In genomic region chr4:92307886-92308285, GRCh38 we compare ENCODE assay signal across 21 cellular contexts. TPM values are rescaled to one million over a fixed set of nuclear protein-coding genes. Genes with fewer than 3 reads are reported as not detected.
A peak's percentile ranks its signal among the peaks of the same experiment; 100 is the strongest.
DNase-seq lines count a peak whose midpoint lies in the region; ATAC-seq, FAIRE-seq and TF ChIP-seq lines count a peak whose summit lies in the region.
"Had no signal": no experiment of that assay in that cellular context is flagged by ENCODE, and none has a peak within 500 bp of the region (broad histone marks: within the 10 kb centered on the region; RNA-seq: fewer than 3 reads in every experiment).

No MANE protein-coding gene starts in this region.

- H3K9ac ChIP-seq in neural cell (ENCODE audit: low read length) (peak overlapping the region; percentile 4), HepG2 (ENCODE audit: insufficient read depth, low read depth, low read length) (no peak overlapping the region)

- H4K20me1 ChIP-seq in neural cell (ENCODE audit: insufficient read depth), result no peaks in the 10 kb centered on the region
- H4K20me1 ChIP-seq in HepG2 (ENCODE audit: insufficient read depth, low read length), result no peaks in the 10 kb centered on the region

- CTCF ChIA-PET in HepG2 (lab: Yijun Ruan, JAX; ENCODE audit: low intra/inter-chr PET ratio, low total read pairs), result no interaction called here

- peaks cover 23 to 30% (median 28%) of the 10 kb centered on the region in 4 donors for H3K4me1 ChIP-seq in esophagus muscularis mucosa
- H3K4me1 ChIP-seq in HepG2 (ENCODE audit: insufficient read depth, low read length), result no peaks in the 10 kb centered on the region

- H3F3A ChIP-seq in neural cell (ENCODE audit: insufficient read depth, low read length, poor library complexity, severe bottlenecking), result peaks cover 10% of the 10 kb centered on the region

- TF ChIP-seq EP300 in neural cell (conservative IDR thresholded peaks at IDR 0.05; ENCODE audit: poor library complexity, severe bottlenecking) (no peak), esophagus muscularis mucosa (IDR thresholded peaks at IDR 0.05) (no peak), HepG2 (IDR thresholded peaks at IDR 0.05; ENCODE audit: low read depth in 2 of 2, low read length in 2 of 2) (no peak), HepG2 (CRISPR knock-in tag; IDR thresholded peaks at IDR 0.05; ENCODE audit: borderline replicate concordance) (no peak)

- POLR2A ChIA-PET in HepG2 (lab: Yijun Ruan, JAX), result no interaction called here

- no peaks in the 10 kb centered on the region for H3K9me3 ChIP-seq in neural cell (ENCODE audit: low read length)
- H3K9me3 ChIP-seq in esophagus muscularis mucosa, result no peaks in the 10 kb centered on the region
- no peaks in the 10 kb centered on the region for H3K9me3 ChIP-seq in HepG2 (ENCODE audit: low read length)

- peaks cover 51% of the 10 kb centered on the region for H3K79me2 ChIP-seq in neural cell (replicated peaks; ENCODE audit: insufficient read depth, low read length)
- no peaks in the 10 kb centered on the region for H3K79me2 ChIP-seq in HepG2 (ENCODE audit: insufficient read depth, low read length)

- H3K36me3 ChIP-seq in neural cell (ENCODE audit: insufficient read depth, low read length) (no peaks in the 10 kb centered on the region), esophagus muscularis mucosa (no peaks in the 10 kb centered on the region), HepG2 (replicated peaks in 1 of 2; ENCODE audit: control insufficient read depth in 1 of 2, insufficient read depth in 2 of 2, low read length in 2 of 2) (no peaks in the 10 kb centered on the region)

- no TSS peak for BruUV-seq in HepG2 (replicated peaks; lab: Mats Ljungman, UMichigan)

- H3K4me3 ChIP-seq in neural cell (ENCODE audit: low read length), result peak overlapping the region; percentile 80
- no peak overlapping the region for H3K4me3 ChIP-seq in esophagus muscularis mucosa
- H3K4me3 ChIP-seq in HepG2 (replicated peaks in 1 of 3; ENCODE audit: insufficient read depth in 1 of 3, low read depth in 2 of 3, low read length in 3 of 3), result no peak overlapping the region
- H3K4me3 ChIP-seq: GM12878, K562 had no signal

- no peak overlapping the region for H2AFZ ChIP-seq in neural cell (ENCODE audit: low read depth, low read length)
- no peak overlapping the region for H2AFZ ChIP-seq in HepG2 (ENCODE audit: low read length)

- intact Hi-C loops in esophagus muscularis mucosa (cut with DNase I) (no loop called here), HepG2 (cut with micrococcal nuclease; ENCODE audit: unreplicated experiment) (no loop called here)

- H3K27ac ChIP-seq in neural cell (ENCODE audit: low read length) (peak overlapping the region; percentile 82), esophagus muscularis mucosa (replicated peaks in 1 of 4) (no peak overlapping the region), HepG2 (ENCODE audit: extremely low read length, insufficient read depth, low read length) (no peak overlapping the region)

- no peaks in the 10 kb centered on the region for H3K9me2 ChIP-seq in neural cell (ENCODE audit: insufficient read depth, low read length)

- in situ Hi-C loops in HepG2 (cut with HindIII; ENCODE audit: extremely low pct_ligation_motif_present, low pct_unique_long_range_greater_than_20kb), result no loop called here

- TF ChIP-seq RAD21 in neural cell (conservative IDR thresholded peaks at IDR 0.05), result no peak
- no peak for TF ChIP-seq RAD21 in HepG2 (CRISPR knock-in tag; IDR thresholded peaks at IDR 0.05)

- DNase-seq in NCI-H2171 treated with DMSO at 0.1 percent for 48 hours (lab: John Stamatoyannopoulos, UW), result peak; percentile 43
- no peak for DNase-seq in NCI-H2171 (lab: John Stamatoyannopoulos, UW)
- DNase-seq in globus pallidus (ENCODE audit: low spot score), result peak; percentile 57
- DNase-seq in esophagus muscularis mucosa (ENCODE audit: extremely low spot score), result no peak
- no peak for DNase-seq in D341Med (ENCODE audit: low spot score)
- no peak for DNase-seq in HepG2 (ENCODE audit: low spot score)
- DNase-seq: 8988T; Calu3; CD4-positive, alpha-beta memory T cell; GDM1; NCI-H1417 treated with DMSO at 0.1 percent for 48 hours; NCI-H1930; NCI-H510A treated with DMSO at 0.1 percent for 48 hours had no signal

- no peak for ATAC-seq in GM18861 (IDR thresholded peaks at IDR 0.05; ENCODE audit: unreplicated experiment)
- no peak for ATAC-seq in HepG2
- ATAC-seq: GM12878, K562 had no signal

- H3K4me2 ChIP-seq in neural cell (ENCODE audit: low read length), result peak overlapping the region; percentile 29
- no peak overlapping the region for H3K4me2 ChIP-seq in HepG2 (ENCODE audit: low read depth, low read length)

- FAIRE-seq in HepG2 (lab: Jason Lieb, UNC), result no peak
- FAIRE-seq: GM12878, GM18507, H54, K562 had no signal

- no peak for TF ChIP-seq POLR2A in esophagus muscularis mucosa (IDR thresholded peaks at IDR 0.05; ENCODE audit: low read depth)
- no peak for TF ChIP-seq POLR2A in HepG2 (IDR thresholded peaks at IDR 0.05; ENCODE audit: insufficient read depth in 1 of 2, low read depth in 2 of 2, low read length in 2 of 2)

- H3K27me3 ChIP-seq in neural cell (ENCODE audit: insufficient read depth, low read depth, low read length) (no peaks in the 10 kb centered on the region), esophagus muscularis mucosa (peaks cover 0 to 43% (median 12%) of the 10 kb centered on the region in 4 donors), HepG2 (ENCODE audit: control insufficient read depth in 1 of 2, insufficient read depth in 2 of 2, low read length in 2 of 2) (peaks cover 0 to 8% of the 10 kb centered on the region in 2 experiments; a peak in 1 of 5 replicates)

- no peak for TF ChIP-seq CTCF in neural cell (IDR thresholded peaks at IDR 0.05; ENCODE audit: poor library complexity, severe bottlenecking)
- no peak for TF ChIP-seq CTCF in esophagus muscularis mucosa (IDR thresholded peaks at IDR 0.05)
- TF ChIP-seq CTCF in HepG2 (CRISPR knock-in tag; IDR thresholded peaks at IDR 0.05), result no peak

- WGBS in esophagus muscularis mucosa, result 75% methylated on average over 4 of the region's 4 CpGs
- WGBS in HepG2 (ENCODE audit: low lambda C conversion rate), result 23% methylated on average over 4 of the region's 4 CpGs

TF ChIP-seq in neural cell, 6 proteins besides CTCF, POLR2A, EP300 and RAD21 (continues in another document):
- no peak for TF ChIP-seq TAF1 (IDR thresholded peaks at IDR 0.05; ENCODE audit: low read depth)

TF ChIP-seq in HepG2, 621 proteins besides CTCF, POLR2A, EP300 and RAD21:
- TF ChIP-seq TSC22D2 (CRISPR knock-in tag; IDR thresholded peaks at IDR 0.05; ENCODE audit: borderline replicate concordance) (no peak), HCFC1 (IDR thresholded peaks at IDR 0.05; ENCODE audit: low read depth, low read length) (no peak), ZZZ3 (CRISPR knock-in tag; IDR thresholded peaks at IDR 0.05; ENCODE audit: borderline replicate concordance) (no peak)

RNA-seq across cellular contexts. Expression of gene GRID2, which starts 4.1 kb away (rescaled TPM):
- 14.9 and 18.4 TPM in 2 replicates for polyA plus RNA-seq in neural cell
- 126 and 166 TPM in 2 replicates for polyA minus RNA-seq in neural cell
- total RNA-seq in esophagus muscularis mucosa, result under 1 TPM in 2 of 4 donors, not detected in 2; 0.06 to 0.17 TPM
- total RNA-seq in HepG2 (2016; rRNA removed; fragmentation: Illumina TruSeq; extraction: Trizol), result not detected in 2 replicates
- total RNA-seq in HepG2 (2016; cell fraction: cytosol; rRNA removed; fragmentation: Illumina TruSeq; extraction: Trizol; ENCODE audit: low read depth), result not detected in 2 replicates
- total RNA-seq in HepG2 (2016; cell fraction: insoluble cytoplasmic fraction; rRNA removed; fragmentation: Illumina TruSeq; extraction: Trizol), result not detected in 2 replicates
- total RNA-seq in HepG2 (2016; cell fraction: membrane; rRNA removed; fragmentation: Illumina TruSeq; extraction: Trizol), result not detected in 2 replicates
- not detected in 2 replicates for total RNA-seq in HepG2 (2016; cell fraction: nucleus; rRNA removed; fragmentation: Illumina TruSeq; extraction: Trizol)
- polyA plus RNA-seq in HepG2 (2011; rRNA removed), result not detected in 2 replicates
- not detected in 2 replicates for polyA plus RNA-seq in HepG2 (2011; cell fraction: cytosol; rRNA removed)
- not detected in 2 replicates for polyA plus RNA-seq in HepG2 (2011; cell fraction: nucleus; rRNA removed)
- polyA plus RNA-seq in HepG2 (2012), result not detected in 2 replicates
- not detected in 2 replicates for polyA plus RNA-seq in HepG2 (2016; cell fraction: cytosol; fragmentation: Illumina TruSeq; extraction: Trizol; ENCODE audit: low read depth)
- not detected in 2 replicates for polyA plus RNA-seq in HepG2 (2016; cell fraction: insoluble cytoplasmic fraction; fragmentation: Illumina TruSeq; extraction: Trizol; ENCODE audit: low read depth)
- polyA plus RNA-seq in HepG2 (2016; cell fraction: membrane; fragmentation: Illumina TruSeq; extraction: Trizol; ENCODE audit: low read depth), result not detected in 2 replicates
- not detected in 2 replicates for polyA plus RNA-seq in HepG2 (2016; cell fraction: nucleus; fragmentation: Illumina TruSeq; extraction: Trizol; ENCODE audit: insufficient read depth, low read depth)
- not detected in 2 replicates for polyA minus RNA-seq in HepG2 (2011; rRNA and poly(A)+ RNA removed; ENCODE audit: low replicate concordance)
- polyA minus RNA-seq in HepG2 (2011; cell fraction: cytosol; rRNA and poly(A)+ RNA removed), result not detected in 2 replicates
- not detected in 2 replicates for polyA minus RNA-seq in HepG2 (2011; cell fraction: nucleus; rRNA and poly(A)+ RNA removed)
- total RNA-seq: Calu3; CD4-positive, alpha-beta memory T cell; GM12878; SK-MEL-5 had no signal
- polyA plus RNA-seq: BJ; CD4-positive, alpha-beta memory T cell; GM12878; K562 had no signal

Comparison
In these comparisons a context has a peak if more than half of its experiments do, and no peak if none do; other contexts are left out.
1. DNase-seq: peak in NCI-H2171 treated with DMSO at 0.1 percent for 48 hours (single experiment) and globus pallidus (single experiment); none in NCI-H2171 (single experiment), esophagus muscularis mucosa (single experiment), D341Med (single experiment) and HepG2 (single experiment).